In genomic region chr4:102553982-102554381, GRCh38 we compare ENCODE assay signal across 17 cellular contexts. TPM values are rescaled to one million over a fixed set of nuclear protein-coding genes. Genes with fewer than 3 reads are reported as not detected.
DNase-seq lines count a peak whose midpoint lies in the region; ATAC-seq and TF ChIP-seq lines count a peak whose summit lies in the region.
"Had no signal": no experiment of that assay in that cellular context is flagged by ENCODE, and none has a peak within 500 bp of the region (broad histone marks: within the 10 kb centered on the region; RNA-seq: fewer than 3 reads in every experiment).

No MANE protein-coding gene starts in this region.

- peaks cover 4 to 13% of the 10 kb centered on the region in 2 experiments for H3K79me1 ChIP-seq in IMR-90 (ENCODE audit: low read depth in 1 of 2, low read length in 2 of 2)

- no peak overlapping the region for H3K9ac ChIP-seq in IMR-90 (ENCODE audit: low read depth, low read length)

- peaks cover 79% of the 10 kb centered on the region for H3K4me1 ChIP-seq in CD4-positive, alpha-beta memory T cell (ENCODE audit: insufficient read depth, low read length)
- peaks cover 3% of the 10 kb centered on the region for H3K4me1 ChIP-seq in IMR-90 (ENCODE audit: control insufficient read depth, insufficient read depth, low read length)

- H3K9me1 ChIP-seq in IMR-90 (ENCODE audit: insufficient read depth, low read length): peaks cover 2% of the 10 kb centered on the region; the same call in 1 of the 2 replicates

- no peak overlapping the region for H4K91ac ChIP-seq in IMR-90 (ENCODE audit: insufficient read depth, low read depth, low read length)

- no peak overlapping the region for H2BK120ac ChIP-seq in IMR-90 (ENCODE audit: low read depth, low read length)

- TF ChIP-seq POLR2A in IMR-90 (IDR thresholded peaks at IDR 0.05; ENCODE audit: low read depth, low read length): no peak

- H3K4me3 ChIP-seq in CD4-positive, alpha-beta memory T cell (ENCODE audit: low read length in 2 of 2): no peak overlapping the region
- H3K4me3 ChIP-seq in IMR-90 (ENCODE audit: insufficient read depth, low read depth, low read length): no peak overlapping the region
- H3K4me3 ChIP-seq: thyroid gland had no signal

- H3K9me3 ChIP-seq in CD4-positive, alpha-beta memory T cell (ENCODE audit: control insufficient read depth in 1 of 2, low read length in 2 of 2): no peaks in the 10 kb centered on the region
- no peaks in the 10 kb centered on the region for H3K9me3 ChIP-seq in IMR-90 (ENCODE audit: control insufficient read depth, insufficient read depth, low read length)
- H3K9me3 ChIP-seq: thyroid gland had no signal

- H3K27me3 Mint-ChIP-seq in CD4-positive, alpha-beta memory T cell: no peaks in the 10 kb centered on the region
- no peaks in the 10 kb centered on the region for H3K27me3 Mint-ChIP-seq in chondrocyte (ENCODE audit: low read depth)
- H3K27me3 Mint-ChIP-seq: IgD-negative memory B cell had no signal

- no peak overlapping the region for H2BK15ac ChIP-seq in IMR-90 (ENCODE audit: low read depth, low read length)

- H2AK5ac ChIP-seq in IMR-90 (ENCODE audit: low read depth, low read length): no peak overlapping the region

- H3K36me3 Mint-ChIP-seq in CD4-positive, alpha-beta memory T cell: peaks cover 15 to 31% of the 10 kb centered on the region in 2 donors
- peaks cover 2% of the 10 kb centered on the region for H3K36me3 Mint-ChIP-seq in chondrocyte (ENCODE audit: low read depth)

- no peaks in the 10 kb centered on the region for H3K36me3 ChIP-seq in CD4-positive, alpha-beta memory T cell (ENCODE audit: insufficient read depth, low read length)
- no peaks in the 10 kb centered on the region for H3K36me3 ChIP-seq in IMR-90 (ENCODE audit: control insufficient read depth, insufficient read depth, low read length)
- H3K36me3 ChIP-seq: thyroid gland had no signal

- no peak overlapping the region for H4K5ac ChIP-seq in IMR-90 (ENCODE audit: low read depth, low read length)

- no peak overlapping the region for H3K4me2 ChIP-seq in IMR-90 (ENCODE audit: low read depth, low read length)

- no TSS peak for BruUV-seq in IMR-90 (replicated peaks; lab: Mats Ljungman, UMichigan)

- TF ChIP-seq CTCF in IMR-90 (conservative IDR thresholded peaks at IDR 0.05; ENCODE audit: low read depth, low read length) (no peak), chondrocyte (IDR thresholded peaks at IDR 0.05) (no peak), omental fat pad (IDR thresholded peaks at IDR 0.05) (no peak)

- H3K4me3 Mint-ChIP-seq in CD4-positive, alpha-beta memory T cell: peak overlapping the region in 1 of 8 donors; percentile 37
- H3K4me3 Mint-ChIP-seq in chondrocyte (ENCODE audit: unreplicated experiment): no peak overlapping the region
- H3K4me3 Mint-ChIP-seq: IgD-negative memory B cell had no signal

- H3K56ac ChIP-seq in IMR-90 (ENCODE audit: extremely low read depth, insufficient read depth, low read length): no peak overlapping the region

- dilution Hi-C loops in IMR-90 (cut with HindIII; ENCODE audit: low sequenced_read_pairs, unreplicated experiment): no loop called here

- ATAC-seq in IMR-90 (ENCODE audit: low read depth): peak; percentile 19; the same call in 1 of the 2 replicates
- ATAC-seq in omental fat pad (ENCODE audit: low FRiP score): peak; percentile 40
- no peak for ATAC-seq in GM21390 (IDR thresholded peaks at IDR 0.05; ENCODE audit: unreplicated experiment)
- ATAC-seq: esophagus mucosa had no signal

- H3K14ac ChIP-seq in IMR-90 (replicated peaks; ENCODE audit: low read depth, low read length): no peak overlapping the region

- CTCF ChIA-PET in CD4-positive, alpha-beta memory T cell (lab: Charles Lee; ENCODE audit: partially characterized antibody): interaction anchor here (1.9 kb wide), 1 partner anchor 12 kb away, joined by 4 read pairs; no protein-coding TSS in a partner anchor
- CTCF ChIA-PET in IMR-90 (lab: Yijun Ruan, JAX): interaction anchor here (0.6 to 0.7 kb wide), 2 partner anchors 19 to 644 kb away, joined by 3 to 4 read pairs; no protein-coding TSS in a partner anchor

- POLR2A ChIA-PET in CD4-positive, alpha-beta memory T cell (lab: Charles Lee; ENCODE audit: partially characterized antibody): no interaction called here
- POLR2A ChIA-PET in IMR-90 (lab: Charles Lee; ENCODE audit: unreplicated experiment): no interaction called here

- no peaks in the 10 kb centered on the region for H3K9me3 Mint-ChIP-seq in CD4-positive, alpha-beta memory T cell
- no peaks in the 10 kb centered on the region for H3K9me3 Mint-ChIP-seq in chondrocyte (ENCODE audit: low read depth)
- H3K9me3 Mint-ChIP-seq: IgD-negative memory B cell had no signal

- H3K4ac ChIP-seq in IMR-90 (ENCODE audit: low read depth, low read length): no peak overlapping the region

- H2AK9ac ChIP-seq in IMR-90 (replicated peaks; ENCODE audit: low read depth, low read length, poor library complexity): no peak overlapping the region

- peak overlapping the region in 4 of 7 donors; percentile 43 to 87 (median 66) for H3K27ac Mint-ChIP-seq in CD4-positive, alpha-beta memory T cell
- peak overlapping the region; percentile 78 for H3K27ac Mint-ChIP-seq in chondrocyte (ENCODE audit: unreplicated experiment)

- no CpG with 5 or more reads among the region's 1 CpG for WGBS in IMR-90 (ENCODE audit: extremely low coverage in 2 of 2, insufficient read length in 1 of 2), 2 experiments

- H3K27me3 ChIP-seq in CD4-positive, alpha-beta memory T cell (ENCODE audit: insufficient read depth, low read length): no peaks in the 10 kb centered on the region
- no peaks in the 10 kb centered on the region for H3K27me3 ChIP-seq in IMR-90 (ENCODE audit: control insufficient read depth, insufficient read depth, low read length)
- H3K27me3 ChIP-seq: thyroid gland had no signal

- in situ Hi-C loops in IMR-90 (cut with MboI; ENCODE audit: low sequenced_read_pairs): no loop called here

- no peak overlapping the region for H2BK5ac ChIP-seq in IMR-90 (ENCODE audit: low read depth, low read length, poor library complexity, severe bottlenecking)

- H4K20me1 ChIP-seq in IMR-90 (ENCODE audit: insufficient read depth, low read length): peaks cover 7% of the 10 kb centered on the region; the same call in 1 of the 2 replicates

- intact Hi-C loops in CD4-positive, alpha-beta memory T cell (cut with micrococcal nuclease): loop anchor here (2.0 to 10.0 kb wide), 2 partner anchors 19 to 49 kb away; partner anchors contain the start of gene NFKB1
- intact Hi-C loops in IMR-90 (cut with micrococcal nuclease): no loop called here

- no peak overlapping the region for H2BK20ac ChIP-seq in IMR-90 (ENCODE audit: low read depth, low read length)

- no peak overlapping the region for H3K27ac ChIP-seq in CD4-positive, alpha-beta memory T cell (ENCODE audit: low read depth, low read length)
- no peak overlapping the region for H3K27ac ChIP-seq in IMR-90 (ENCODE audit: insufficient read depth, low read length)
- H3K27ac ChIP-seq: C4-2B, thyroid gland had no signal

- H3K23ac ChIP-seq in IMR-90 (ENCODE audit: low read depth, low read length): no peak overlapping the region

- no peak for TF ChIP-seq RAD21 in IMR-90 (IDR thresholded peaks at IDR 0.05; ENCODE audit: low read length)

- DNase-seq in CD4-positive, alpha-beta memory T cell: no peak
- peak; percentile 42 for DNase-seq in IMR-90
- no peak for DNase-seq in chondrocyte (ENCODE audit: low spot score)
- no peak for DNase-seq in omental fat pad (ENCODE audit: low spot score)
- no peak for DNase-seq in mesenteric fat pad (ENCODE audit: low spot score)
- no peak for DNase-seq in AML-193 (lab: John Stamatoyannopoulos, UW)
- DNase-seq: dermis blood vessel endothelial cell; DMS53; NCI-H748 treated with DMSO at 0.1 percent for 48 hours; retina; stimulated activated CD4-positive, alpha-beta T cell treated with anti-CD3 and anti-CD28 coated beads, Interleukin-2, amount 100 ng/mL, for 48 hours; stimulated activated CD8-positive, alpha-beta memory T cell treated with anti-CD3 and anti-CD28 coated beads, Interleukin-4, amount 100 ng/mL, for 48 hours; thyroid gland had no signal

- no peak overlapping the region for H4K8ac ChIP-seq in IMR-90 (ENCODE audit: low read depth in 2 of 2, low read length in 2 of 2)

- no peak overlapping the region for H3K18ac ChIP-seq in IMR-90 (ENCODE audit: low read depth, low read length)

- no peak overlapping the region for H2AFZ ChIP-seq in IMR-90 (replicated peaks; ENCODE audit: low read length, poor library complexity)

- peaks cover 38 to 54% (median 44%) of the 10 kb centered on the region in 4 donors for H3K4me1 Mint-ChIP-seq in CD4-positive, alpha-beta memory T cell
- peaks cover 17% of the 10 kb centered on the region for H3K4me1 Mint-ChIP-seq in chondrocyte (ENCODE audit: low read depth)

TF ChIP-seq in IMR-90, 13 proteins besides CTCF, POLR2A, EP300 and RAD21:
- TF ChIP-seq FOS (IDR thresholded peaks at IDR 0.05; ENCODE audit: low read depth, low read length) (0 out of 2 replicates have a peak, but pooled peaks have one; percentile 16), RFX5 (IDR thresholded peaks at IDR 0.05; ENCODE audit: low read depth, low read length) (no peak), USF2 (IDR thresholded peaks at IDR 0.05; ENCODE audit: low read depth, low read length) (no peak), RCOR1 (IDR thresholded peaks at IDR 0.05; ENCODE audit: insufficient replicate concordance, low read length) (no peak), NFE2L2 (IDR thresholded peaks at IDR 0.05; ENCODE audit: low read depth, low read length) (no peak), CHD1 (IDR thresholded peaks at IDR 0.05; ENCODE audit: low read depth, low read length) (no peak)

RNA-seq across cellular contexts. Expression of gene NFKB1, which starts 52.8 kb away (rescaled TPM):
- total RNA-seq in CD4-positive, alpha-beta memory T cell: 10 to 100 TPM; 79.8 to 84.9 TPM
- 10 to 100 TPM; 16.6 to 61.9 TPM for polyA plus RNA-seq in CD4-positive, alpha-beta memory T cell
- total RNA-seq in IMR-90 (2012; rRNA removed): 23.6 and 24.6 TPM in 2 replicates
- 16.3 and 19.8 TPM in 2 replicates for polyA plus RNA-seq in IMR-90 (2012; rRNA removed)
- polyA plus RNA-seq in IMR-90 (2012; cell fraction: cytosol; rRNA removed): 11.9 and 13.2 TPM in 2 replicates
- 18.9 and 34.9 TPM in 2 replicates for polyA plus RNA-seq in IMR-90 (2012; cell fraction: nucleus; rRNA removed; ENCODE audit: low replicate concordance)
- total RNA-seq in chondrocyte: 21.6 to 24.4 TPM (median 22.2 TPM) in 3 replicates
- total RNA-seq in omental fat pad: 100 to 1,000 TPM in 1 of 4 donors, 10 to 100 TPM in 3; 26.4 to 151 (median 46.6) TPM
- 55.5 TPM for total RNA-seq in mesenteric fat pad
